In genomic region chr10:113359664-113360063, GRCh38 we compare ENCODE assay signal across 26 cellular contexts.
"Had no signal": no experiment of that assay in that cellular context is flagged by ENCODE, and none has a peak within 500 bp of the region (broad histone marks: within the 10 kb centered on the region; RNA-seq: fewer than 3 reads in every experiment).

No MANE protein-coding gene starts in this region.

- H3K27ac ChIP-seq: brain microvascular endothelial cell, coronary artery, dorsolateral prefrontal cortex, VCaP had no signal

- DNase-seq: activated CD4-positive, alpha-beta memory T cell treated with anti-CD3 and anti-CD28 coated beads, Interleukin-2, amount 10 ng/mL, durations not matched to agents 7 days and 5 days; activated CD4-positive, alpha-beta T cell treated with anti-CD3 and anti-CD28 coated beads for 1 hour; activated CD4-positive, alpha-beta T cell treated with anti-CD3 and anti-CD28 coated beads for 4 hours; activated CD4-positive, alpha-beta T cell treated with anti-CD3 and anti-CD28 coated beads, Interleukin-2, amount 10 ng/mL, durations not matched to agents 7 days and 5 days; activated CD4-positive, alpha-beta T cell treated with anti-CD3 and anti-CD28 coated beads, Interleukin-2, amount 50 U/mL, for 4 hours; activated CD8-positive, alpha-beta memory T cell treated with anti-CD3 and anti-CD28 coated beads, Interleukin-2, amount 50 U/mL, for 48 hours; activated effector memory CD4-positive, alpha-beta T cell treated with Interleukin-2 at 50 U/mL for 16 hours; activated gamma-delta T cell treated with Interleukin-2 at 50 U/mL for 16 hours; activated naive CD4-positive, alpha-beta T cell treated with anti-CD3 and anti-CD28 coated beads, Interleukin-2, amount 50 U/mL, for 16 hours; activated naive CD4-positive, alpha-beta T cell treated with Interleukin-2 at 50 U/mL for 16 hours; activated T-cell treated with anti-CD3 and anti-CD28 coated beads for 4 hours; activated T-cell treated with anti-CD3 and anti-CD28 coated beads, Interleukin-2, amount 50 U/mL, for 24 hours; activated T-cell treated with anti-CD3 and anti-CD28 coated beads, Interleukin-2, amount 50 U/mL, for 72 hours; amniotic stem cell; anterior cingulate cortex; brain microvascular endothelial cell; dorsolateral prefrontal cortex; effector memory CD4-positive, alpha-beta T cell; endodermal cell; foreskin fibroblast; head of caudate nucleus; T-helper 2 cell had no signal

- H3K27me3 ChIP-seq: brain microvascular endothelial cell had no signal

- ATAC-seq: activated T-cell treated with anti-CD3 and anti-CD28 coated beads, Interleukin-2, amount 50 U/mL, for 72 hours; esophagus mucosa; WTC11 had no signal

- H3K4me3 ChIP-seq: coronary artery, dorsolateral prefrontal cortex had no signal

- H3K36me3 ChIP-seq: brain microvascular endothelial cell had no signal
